8 cellular contexts compared by ENCODE assay signal in the genomic region with DNA sequence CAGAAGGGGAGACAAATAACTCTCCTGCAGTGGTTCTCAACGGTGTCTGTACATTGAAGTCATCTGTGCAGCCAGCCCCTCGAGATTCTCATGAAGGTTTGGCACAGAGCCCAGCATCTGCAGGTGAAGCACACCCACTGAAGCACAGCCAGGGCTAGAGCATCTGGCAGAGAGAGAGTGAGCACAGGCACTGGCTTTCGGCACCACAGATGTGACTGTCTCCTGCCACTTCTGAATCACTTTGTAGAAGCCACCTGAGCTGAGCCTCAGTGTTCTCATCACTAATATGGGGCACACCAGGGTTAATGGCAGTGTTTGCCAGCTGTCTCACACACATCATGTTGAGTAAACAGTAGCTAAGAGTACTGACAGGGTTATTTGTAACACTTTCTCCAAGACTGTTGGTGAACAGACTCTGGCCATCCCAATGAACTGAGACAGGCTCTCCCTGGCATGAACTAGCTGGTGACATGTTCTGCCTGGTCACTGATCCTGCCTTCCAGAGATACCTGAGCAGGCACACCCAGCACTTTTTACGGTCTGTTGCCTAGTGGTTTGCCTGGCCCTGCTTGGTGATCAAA. TPM values are rescaled to one million over a fixed set of nuclear protein-coding genes. Genes with fewer than 3 reads are reported as not detected.
A peak's percentile ranks its signal among the peaks of the same experiment; 100 is the strongest.
DNase-seq lines count a peak whose midpoint lies in the region; TF ChIP-seq lines count a peak whose summit lies in the region.

No MANE protein-coding gene starts in this region.

- H3K27me3 Mint-ChIP-seq in HFFc6 (ENCODE audit: insufficient read depth) (peaks cover 6% of the 10 kb centered on the region), Caco-2 (ENCODE audit: insufficient read depth, unreplicated experiment) (no peaks in the 10 kb centered on the region)

- H3K9me3 ChIP-seq in Caco-2, result no peaks in the 10 kb centered on the region

- H3K27me3 ChIP-seq in Caco-2 (replicated peaks; ENCODE audit: control insufficient read depth, insufficient read depth, low read length), result no peaks in the 10 kb centered on the region

- H3K4me3 Mint-ChIP-seq in HFFc6 (peak overlapping the region; percentile 83; the same call in 1 of the 2 replicates), Caco-2 (ENCODE audit: unreplicated experiment) (no peak overlapping the region)

- H3K9me3 Mint-ChIP-seq in HFFc6, result no peaks in the 10 kb centered on the region
- no peaks in the 10 kb centered on the region for H3K9me3 Mint-ChIP-seq in Caco-2 (ENCODE audit: unreplicated experiment)

- H3K36me3 Mint-ChIP-seq in HFFc6 (ENCODE audit: low read depth) (peaks cover 31% of the 10 kb centered on the region), Caco-2 (ENCODE audit: insufficient read depth, unreplicated experiment) (peaks cover 48% of the 10 kb centered on the region)

- no peak overlapping the region for H3K4me3 ChIP-seq in skin epidermis
- no peak overlapping the region for H3K4me3 ChIP-seq in Caco-2 (ENCODE audit: low read depth, low read length)

- CTCF ChIA-PET in Caco-2 (lab: Charles Lee), result interaction anchor here (0.6 kb wide), 2 partner anchors 38 to 98 kb away, joined by 5 to 7 read pairs; no protein-coding TSS in a partner anchor

- H3K4me1 Mint-ChIP-seq in HFFc6 (ENCODE audit: low read depth) (peaks cover 60% of the 10 kb centered on the region), Caco-2 (ENCODE audit: low read depth, unreplicated experiment) (peaks cover 6% of the 10 kb centered on the region)

- H3K27ac ChIP-seq in cingulate gyrus (ENCODE audit: low read depth, low read length) (peak overlapping the region; percentile 73), skin epidermis (peak overlapping the region in 15 of 21 experiments; percentile 5 to 76 (median 55))

- BruUV-seq in Caco-2 (replicated peaks; lab: Mats Ljungman, UMichigan), result no TSS peak

- peaks cover 6% of the 10 kb centered on the region; the same call in 1 of the 2 replicates for H3K36me3 ChIP-seq in Caco-2 (ENCODE audit: control insufficient read depth, insufficient read depth, low read length)

- intact Hi-C loops in Caco-2 (cut with micrococcal nuclease; ENCODE audit: unreplicated experiment), result no loop called here

- DNase-seq in DMS79 treated with DMSO at 0.1 percent for 48 hours (lab: John Stamatoyannopoulos, UW) (peak; percentile 95), HFFc6 (no peak), NCI-H524 treated with DMSO at 0.1 percent for 48 hours (lab: John Stamatoyannopoulos, UW) (peak; percentile 55), D341Med (ENCODE audit: low spot score) (no peak), H4 (ENCODE audit: low spot score) (no peak), Caco-2 (no peak)

- peaks cover 13% of the 10 kb centered on the region for H3K4me1 ChIP-seq in Caco-2

- no peak for TF ChIP-seq CTCF in HFFc6 (IDR thresholded peaks at IDR 0.05)
- no peak for TF ChIP-seq CTCF in Caco-2 (IDR thresholded peaks at IDR 0.05; ENCODE audit: insufficient read depth in 1 of 2, low read depth in 1 of 2, low read length in 1 of 2, severe bottlenecking in 1 of 2, unreplicated experiment in 1 of 2)

- POLR2A ChIA-PET in Caco-2 (lab: Charles Lee), result no interaction called here

- H3K27ac Mint-ChIP-seq in HFFc6 (peak overlapping the region; percentile 94), Caco-2 (ENCODE audit: unreplicated experiment) (no peak overlapping the region)

RNA-seq across cellular contexts. Expression of gene HSPB9, which starts 10.9 kb away (rescaled TPM):
- total RNA-seq in HFFc6 (2021; fragmentation: NEBNext Ultra II Directional; extraction: Animal tissue kit (Norgen Biotek cat#: 25700)), result not detected
- not detected in 2 replicates for total RNA-seq in H4 (2014; rRNA removed; shearing (Covaris generic))
- not detected in 2 replicates for total RNA-seq in Caco-2 (2022)

RNA-seq across cellular contexts. Expression of gene KAT2A, which starts 12.4 kb away (rescaled TPM):
- total RNA-seq in HFFc6 (2021; fragmentation: NEBNext Ultra II Directional; extraction: Animal tissue kit (Norgen Biotek cat#: 25700)), result 10 to 100 TPM; 21.5 to 36.2 (median 25.3) TPM
- total RNA-seq in H4 (2014; rRNA removed; shearing (Covaris generic)), result 7.5 and 16.7 TPM in 2 replicates
- total RNA-seq in Caco-2 (2022), result 46.5 and 56.2 TPM in 2 replicates

RNA-seq across cellular contexts. Expression of gene DHX58, which starts 21.0 kb away (rescaled TPM):
- total RNA-seq in HFFc6 (2021; fragmentation: NEBNext Ultra II Directional; extraction: Animal tissue kit (Norgen Biotek cat#: 25700)), result 1 to 10 TPM; 4.0 to 5.3 (median 4.2) TPM
- 7.5 and 7.7 TPM in 2 replicates for total RNA-seq in H4 (2014; rRNA removed; shearing (Covaris generic))
- 0.79 TPM in 2 replicates for total RNA-seq in Caco-2 (2022)

RNA-seq across cellular contexts. Expression of gene RAB5C, which starts 21.2 kb away (rescaled TPM):
- total RNA-seq in HFFc6 (2021; fragmentation: NEBNext Ultra II Directional; extraction: Animal tissue kit (Norgen Biotek cat#: 25700)), result 100 to 1,000 TPM; 184 to 204 (median 193) TPM
- 67.3 and 79.9 TPM in 2 replicates for total RNA-seq in H4 (2014; rRNA removed; shearing (Covaris generic))
- 151 and 155 TPM in 2 replicates for total RNA-seq in Caco-2 (2022)

RNA-seq across cellular contexts. Expression of gene ZNF385C, which starts 35.3 kb away (rescaled TPM):
- total RNA-seq in HFFc6 (2021; fragmentation: NEBNext Ultra II Directional; extraction: Animal tissue kit (Norgen Biotek cat#: 25700)), result not detected
- 0.04 TPM in 1 of 2 replicates, not detected in the other for total RNA-seq in H4 (2014; rRNA removed; shearing (Covaris generic))
- total RNA-seq in Caco-2 (2022), result 1.00 and 1.5 TPM in 2 replicates

Comparison
In these comparisons a context has a peak if more than half of its experiments do, and no peak if none do; other contexts are left out.
1. DNase-seq: peak in DMS79 treated with DMSO at 0.1 percent for 48 hours (single experiment) and NCI-H524 treated with DMSO at 0.1 percent for 48 hours (single experiment); none in HFFc6 (single experiment), D341Med (single experiment), H4 (single experiment) and Caco-2 (0 of 2).